10 cellular contexts compared by ENCODE assay signal in genomic region chr14:68278568-68279436, GRCh38.
DNase-seq lines count a peak whose midpoint lies in the region; ATAC-seq, FAIRE-seq and TF ChIP-seq lines count a peak whose summit lies in the region.
"Had no signal": no experiment of that assay in that cellular context is flagged by ENCODE, and none has a peak within 500 bp of the region (broad histone marks: within the 10 kb centered on the region; RNA-seq: fewer than 3 reads in every experiment).

No MANE protein-coding gene starts in this region.

- no peak for ATAC-seq in HG03097 (IDR thresholded peaks at IDR 0.05; ENCODE audit: low FRiP score, unreplicated experiment)

- peak; percentile 89 for FAIRE-seq in RCC 7860 (lab: Jason Lieb, UNC)

- TF ChIP-seq CTCF in GM12865 (IDR thresholded peaks at IDR 0.05; ENCODE audit: insufficient read depth, low read depth, low read length, missing control alignments), result no peak
- no peak for TF ChIP-seq CTCF in retinal pigment epithelial cell (conservative IDR thresholded peaks at IDR 0.05; ENCODE audit: low read depth, low read length)

- H3K4me3 ChIP-seq in GM12865 (ENCODE audit: low read depth, low read length), result peak overlapping the region; percentile 59
- no peak overlapping the region for H3K4me3 ChIP-seq in retinal pigment epithelial cell (ENCODE audit: low read length)

- DNase-seq in GM12865 (ENCODE audit: low read depth), result peak; percentile 47
- DNase-seq in RCC 7860 (ENCODE audit: low spot score), result peak; percentile 62
- DNase-seq in fibroblast of gingiva (ENCODE audit: low read depth), result peak; percentile 54
- peak; percentile 36 for DNase-seq in retinal pigment epithelial cell (ENCODE audit: low read depth)
- DNase-seq in stimulated activated naive CD4-positive, alpha-beta T cell treated with Interleukin-2 at 50 U/mL for 16 hours (lab: John Stamatoyannopoulos, UW), result no peak
- no peak for DNase-seq in NCI-H1694 treated with DMSO at 0.1 percent for 48 hours (lab: John Stamatoyannopoulos, UW)
- no peak for DNase-seq in NCI-H1092 treated with DMSO at 0.1 percent for 48 hours (lab: John Stamatoyannopoulos, UW)
- DNase-seq: NK-92 treated with Interleukin-12 subunit alpha and Interleukin-12 subunit beta, amount 100 ng/mL, for 24 hours; stimulated activated CD4-positive, alpha-beta T cell treated with anti-CD3 and anti-CD28 coated beads, Interleukin-15, amount 100 ng/mL, for 24 hours had no signal

Comparison
In these comparisons a context has a peak if more than half of its experiments do, and no peak if none do; other contexts are left out.
1. DNase-seq: peak in GM12865 (single experiment), RCC 7860 (single experiment), fibroblast of gingiva (single experiment) and retinal pigment epithelial cell (single experiment); none in stimulated activated naive CD4-positive, alpha-beta T cell treated with Interleukin-2 at 50 U/mL for 16 hours (single experiment), NCI-H1694 treated with DMSO at 0.1 percent for 48 hours (single experiment) and NCI-H1092 treated with DMSO at 0.1 percent for 48 hours (single experiment).